In genomic region chr1:201883266-201883665, GRCh38 we compare ENCODE assay signal across 15 cellular contexts. TPM values are rescaled to one million over a fixed set of nuclear protein-coding genes. Genes with fewer than 3 reads are reported as not detected.
DNase-seq lines count a peak whose midpoint lies in the region; ATAC-seq, FAIRE-seq and TF ChIP-seq lines count a peak whose summit lies in the region.
"Had no signal": no experiment of that assay in that cellular context is flagged by ENCODE, and none has a peak within 500 bp of the region (broad histone marks: within the 10 kb centered on the region; RNA-seq: fewer than 3 reads in every experiment).

No MANE protein-coding gene starts in this region.

- H3K9me3 ChIP-seq in HepG2 (ENCODE audit: low read length) (no peaks in the 10 kb centered on the region), right lobe of liver (no peaks in the 10 kb centered on the region), WERI-Rb-1 (ENCODE audit: severe bottlenecking) (no peaks in the 10 kb centered on the region), keratinocyte (ENCODE audit: control insufficient read depth, low read depth, low read length) (no peaks in the 10 kb centered on the region)
- H3K9me3 ChIP-seq: thyroid gland had no signal

- H3K9me1 ChIP-seq in keratinocyte (ENCODE audit: control insufficient read depth, extremely low read depth, insufficient read depth, low read length), result peaks cover 5% of the 10 kb centered on the region

- no peaks in the 10 kb centered on the region for H3K79me2 ChIP-seq in HepG2 (ENCODE audit: insufficient read depth, low read length)
- H3K79me2 ChIP-seq in keratinocyte (ENCODE audit: control insufficient read depth, insufficient read depth, low read length), result no peaks in the 10 kb centered on the region

- H3K4me1 ChIP-seq in HepG2 (ENCODE audit: insufficient read depth, low read length) (peaks cover 16% of the 10 kb centered on the region), right lobe of liver (peaks cover 0 to 19% (median 0%) of the 10 kb centered on the region in 4 donors), keratinocyte (ENCODE audit: control insufficient read depth, extremely low read depth, insufficient read depth, low read length) (peaks cover 34% of the 10 kb centered on the region)

- H2AFZ ChIP-seq in HepG2 (ENCODE audit: low read length) (no peak overlapping the region), keratinocyte (ENCODE audit: control insufficient read depth, low read length) (no peak overlapping the region)

- no peak overlapping the region for H3K4me2 ChIP-seq in HepG2 (ENCODE audit: low read depth, low read length)
- H3K4me2 ChIP-seq in keratinocyte (ENCODE audit: control insufficient read depth, extremely low read depth, insufficient read depth, low read depth, low read length), result peak overlapping the region; percentile 75

- no peak for FAIRE-seq in HepG2 (lab: Jason Lieb, UNC)
- FAIRE-seq in keratinocyte (lab: Jason Lieb, UNC), result no peak

- H3K27me3 ChIP-seq in HepG2 (ENCODE audit: control insufficient read depth in 1 of 2, insufficient read depth in 2 of 2, low read length in 2 of 2) (peaks cover 1 to 14% of the 10 kb centered on the region in 2 experiments; a peak in 3 of 5 replicates), right lobe of liver (no peaks in the 10 kb centered on the region), WERI-Rb-1 (ENCODE audit: insufficient read depth, low read depth, severe bottlenecking) (no peaks in the 10 kb centered on the region), keratinocyte (ENCODE audit: control insufficient read depth, extremely low read depth, insufficient read depth, low read length) (peaks cover 9% of the 10 kb centered on the region)
- H3K27me3 ChIP-seq: thyroid gland had no signal

- 59% methylated on average over 3 of the region's 3 CpGs for WGBS in HepG2 (ENCODE audit: low lambda C conversion rate)
- WGBS in right lobe of liver (ENCODE audit: insufficient coverage, low coverage, low lambda C conversion rate, missing lambda C conversion rate), result 73% methylated on average over 2 of the region's 3 CpGs

- no peak for TF ChIP-seq POLR2A in HepG2 (IDR thresholded peaks at IDR 0.05; ENCODE audit: insufficient read depth in 1 of 2, low read depth in 2 of 2, low read length in 2 of 2)
- TF ChIP-seq POLR2A in right lobe of liver (IDR thresholded peaks at IDR 0.05), result no peak

- in situ Hi-C loops in HepG2 (cut with HindIII; ENCODE audit: extremely low pct_ligation_motif_present, low pct_unique_long_range_greater_than_20kb), result no loop called here

- H3K27ac ChIP-seq in HepG2 (ENCODE audit: extremely low read length, insufficient read depth, low read length) (no peak overlapping the region), right lobe of liver (no peak overlapping the region), WERI-Rb-1 (peak overlapping the region; percentile 39), keratinocyte (ENCODE audit: control insufficient read depth, insufficient read depth, low read length) (peak overlapping the region; percentile 81)
- H3K27ac ChIP-seq: thyroid gland had no signal

- H3K9ac ChIP-seq in HepG2 (ENCODE audit: insufficient read depth, low read depth, low read length), result no peak overlapping the region
- H3K9ac ChIP-seq in keratinocyte (ENCODE audit: control insufficient read depth, extremely low read depth, insufficient read depth, low read length), result peak overlapping the region; percentile 63

- H3K4me3 ChIP-seq in HepG2 (replicated peaks in 1 of 3; ENCODE audit: insufficient read depth in 1 of 3, low read depth in 2 of 3, low read length in 3 of 3) (no peak overlapping the region), right lobe of liver (no peak overlapping the region), WERI-Rb-1 (ENCODE audit: low read depth, low read length) (no peak overlapping the region), keratinocyte (ENCODE audit: control insufficient read depth in 2 of 3, extremely low read depth in 1 of 3, insufficient read depth in 2 of 3, low read depth in 1 of 3, low read length in 3 of 3) (no peak overlapping the region), foreskin fibroblast (ENCODE audit: low read depth in 1 of 2, low read length in 2 of 2) (no peak overlapping the region)
- H3K4me3 ChIP-seq: thyroid gland had no signal

- CTCF ChIA-PET in HepG2 (lab: Yijun Ruan, JAX; ENCODE audit: low intra/inter-chr PET ratio, low total read pairs), result no interaction called here

- TF ChIP-seq CTCF in HepG2 (CRISPR knock-in tag; IDR thresholded peaks at IDR 0.05) (no peak), right lobe of liver (IDR thresholded peaks at IDR 0.05) (no peak), WERI-Rb-1 (IDR thresholded peaks at IDR 0.05; ENCODE audit: low read depth, low read length) (no peak), keratinocyte (optimal IDR thresholded peaks at IDR 0.05 in 1 of 3, IDR thresholded peaks at IDR 0.05 in 1 of 3, conservative IDR thresholded peaks at IDR 0.05 in 1 of 3; ENCODE audit: extremely low read depth in 1 of 3, insufficient read depth in 2 of 3, low read length in 3 of 3) (no peak), foreskin fibroblast (IDR thresholded peaks at IDR 0.05; ENCODE audit: low read depth, low read length) (no peak)

- TF ChIP-seq EP300 in HepG2 (IDR thresholded peaks at IDR 0.05; ENCODE audit: low read depth in 2 of 2, low read length in 2 of 2), result no peak
- no peak for TF ChIP-seq EP300 in HepG2 (CRISPR knock-in tag; IDR thresholded peaks at IDR 0.05; ENCODE audit: borderline replicate concordance)

- POLR2A ChIA-PET in HepG2 (lab: Yijun Ruan, JAX), result no interaction called here

- TF ChIP-seq RAD21 in HepG2 (CRISPR knock-in tag; IDR thresholded peaks at IDR 0.05), result no peak

- dilution Hi-C loops in keratinocyte (cut with MboI; ENCODE audit: extremely low pct_ligation_motif_present, low sequenced_read_pairs), result no loop called here

- DNase-seq in HepG2 (ENCODE audit: low spot score), result no peak
- no peak for DNase-seq in right lobe of liver
- DNase-seq in WERI-Rb-1, result no peak
- DNase-seq in keratinocyte (ENCODE audit: low read depth, low spot score), result no peak
- DNase-seq in stimulated activated CD4-positive, alpha-beta T cell treated with anti-CD3 and anti-CD28 coated beads, Interleukin-4, amount 100 ng/mL, for 1 hour, result no peak
- no peak for DNase-seq in foreskin fibroblast
- no peak for DNase-seq in NAMALWA (ENCODE audit: low spot score)
- DNase-seq: activated CD4-positive, alpha-beta T cell treated with anti-CD3 and anti-CD28 coated beads, Interleukin-2, amount 10 ng/mL, durations not matched to agents 7 days and 5 days; activated T-cell treated with anti-CD3 and anti-CD28 coated beads, Interleukin-2, amount 50 U/mL, for 72 hours; glutamatergic neuron; GOT3; NCI-H748 treated with DMSO at 0.1 percent for 48 hours; SHP77 treated with DMSO at 0.1 percent for 48 hours; thyroid gland had no signal

- peak; percentile 11 for ATAC-seq in HepG2
- no peak for ATAC-seq in right lobe of liver
- ATAC-seq in GM21825 (IDR thresholded peaks at IDR 0.05; ENCODE audit: unreplicated experiment), result no peak

- H4K20me1 ChIP-seq in HepG2 (ENCODE audit: insufficient read depth, low read length) (no peaks in the 10 kb centered on the region; the same call in 1 of the 2 replicates), keratinocyte (ENCODE audit: control insufficient read depth, extremely low read depth, insufficient read depth, low read length) (no peaks in the 10 kb centered on the region)

- no TSS peak for BruUV-seq in HepG2 (replicated peaks; lab: Mats Ljungman, UMichigan)

- H3K36me3 ChIP-seq in HepG2 (replicated peaks in 1 of 2; ENCODE audit: control insufficient read depth in 1 of 2, insufficient read depth in 2 of 2, low read length in 2 of 2) (no peaks in the 10 kb centered on the region), right lobe of liver (no peaks in the 10 kb centered on the region), WERI-Rb-1 (peaks cover 33% of the 10 kb centered on the region), keratinocyte (ENCODE audit: control insufficient read depth in 2 of 2, extremely low read depth in 1 of 2, insufficient read depth in 2 of 2, low read length in 2 of 2) (no peaks in the 10 kb centered on the region)
- H3K36me3 ChIP-seq: thyroid gland had no signal

- intact Hi-C loops in HepG2 (cut with micrococcal nuclease; ENCODE audit: unreplicated experiment) (no loop called here), right lobe of liver (cut with DNase I) (loop anchor here in 1 of 2 donors (10.0 kb wide), 1 partner anchor 242 kb away; the partner anchor contains the start of gene GPR37L1)

RNA-seq across cellular contexts. Expression of gene SHISA4, which starts 5.4 kb away (rescaled TPM):
- total RNA-seq in HepG2 (2016; rRNA removed; fragmentation: Illumina TruSeq; extraction: Trizol) (0.24 and 0.51 TPM in 2 replicates), right lobe of liver (1 to 10 TPM; 2.5 to 8.1 (median 4.8) TPM)
- total RNA-seq in HepG2 (2016; cell fraction: cytosol; rRNA removed; fragmentation: Illumina TruSeq; extraction: Trizol; ENCODE audit: low read depth), result 0.97 and 1.8 TPM in 2 replicates
- total RNA-seq in HepG2 (2016; cell fraction: insoluble cytoplasmic fraction; rRNA removed; fragmentation: Illumina TruSeq; extraction: Trizol), result 0.21 and 0.45 TPM in 2 replicates
- total RNA-seq in HepG2 (2016; cell fraction: membrane; rRNA removed; fragmentation: Illumina TruSeq; extraction: Trizol), result 0.86 and 1.4 TPM in 2 replicates
- 0.44 and 0.47 TPM in 2 replicates for total RNA-seq in HepG2 (2016; cell fraction: nucleus; rRNA removed; fragmentation: Illumina TruSeq; extraction: Trizol)
- polyA plus RNA-seq in HepG2 (2011; rRNA removed) (1.0 and 1.1 TPM in 2 replicates), keratinocyte (2.2 to 5.8 TPM (median 4.0 TPM) in 3 replicates)
- 0.59 and 1.4 TPM in 2 replicates for polyA plus RNA-seq in HepG2 (2011; cell fraction: cytosol; rRNA removed)
- 0.83 and 1.5 TPM in 2 replicates for polyA plus RNA-seq in HepG2 (2011; cell fraction: nucleus; rRNA removed)
- polyA plus RNA-seq in HepG2 (2012), result 0.17 TPM in 1 of 2 replicates, not detected in the other
- polyA plus RNA-seq in HepG2 (2016; cell fraction: cytosol; fragmentation: Illumina TruSeq; extraction: Trizol; ENCODE audit: low read depth), result 2.6 and 3.1 TPM in 2 replicates
- 0.36 and 0.81 TPM in 2 replicates for polyA plus RNA-seq in HepG2 (2016; cell fraction: insoluble cytoplasmic fraction; fragmentation: Illumina TruSeq; extraction: Trizol; ENCODE audit: low read depth)
- 2.1 and 2.2 TPM in 2 replicates for polyA plus RNA-seq in HepG2 (2016; cell fraction: membrane; fragmentation: Illumina TruSeq; extraction: Trizol; ENCODE audit: low read depth)
- 0.72 and 1.3 TPM in 2 replicates for polyA plus RNA-seq in HepG2 (2016; cell fraction: nucleus; fragmentation: Illumina TruSeq; extraction: Trizol; ENCODE audit: insufficient read depth, low read depth)
- polyA minus RNA-seq in HepG2 (2011; rRNA and poly(A)+ RNA removed; ENCODE audit: low replicate concordance), result 1.0 and 5.4 TPM in 2 replicates
- polyA minus RNA-seq in HepG2 (2011; cell fraction: cytosol; rRNA and poly(A)+ RNA removed), result not detected in 2 replicates
- polyA minus RNA-seq in HepG2 (2011; cell fraction: nucleus; rRNA and poly(A)+ RNA removed), result not detected in 2 replicates
- polyA plus RNA-seq in keratinocyte (2011; ENCODE audit: low read depth), result 0.46 TPM
- 3.6 and 6.3 TPM in 2 replicates for polyA plus RNA-seq in keratinocyte (2011; cell fraction: cytosol; rRNA removed)
- polyA plus RNA-seq in keratinocyte (2011; cell fraction: nucleus; rRNA removed), result 2.3 and 3.2 TPM in 2 replicates
- 3.3 and 4.0 TPM in 2 replicates for polyA plus RNA-seq in keratinocyte (2012; ENCODE audit: low replicate concordance)
- polyA minus RNA-seq in keratinocyte, result 1.9 to 7.4 TPM (median 6.7 TPM) in 3 replicates
- 4.0 TPM for polyA minus RNA-seq in keratinocyte (2011; cell fraction: cytosol; rRNA and poly(A)+ RNA removed)
- 0.93 and 2.1 TPM in 2 replicates for polyA minus RNA-seq in keratinocyte (2011; cell fraction: nucleus; rRNA and poly(A)+ RNA removed)

RNA-seq across cellular contexts. Expression of gene IPO9, which starts 54.3 kb away (rescaled TPM):
- total RNA-seq in HepG2 (2016; rRNA removed; fragmentation: Illumina TruSeq; extraction: Trizol) (34.8 and 54.2 TPM in 2 replicates), right lobe of liver (10 to 100 TPM; 10.3 to 21.7 (median 19.1) TPM)
- 2.7 and 3.0 TPM in 2 replicates for total RNA-seq in HepG2 (2016; cell fraction: cytosol; rRNA removed; fragmentation: Illumina TruSeq; extraction: Trizol; ENCODE audit: low read depth)
- total RNA-seq in HepG2 (2016; cell fraction: insoluble cytoplasmic fraction; rRNA removed; fragmentation: Illumina TruSeq; extraction: Trizol), result 33.2 and 45.5 TPM in 2 replicates
- total RNA-seq in HepG2 (2016; cell fraction: membrane; rRNA removed; fragmentation: Illumina TruSeq; extraction: Trizol), result 17.5 and 18.0 TPM in 2 replicates
- total RNA-seq in HepG2 (2016; cell fraction: nucleus; rRNA removed; fragmentation: Illumina TruSeq; extraction: Trizol), result 36.0 and 37.9 TPM in 2 replicates
- polyA plus RNA-seq in HepG2 (2011; rRNA removed) (24.6 and 31.0 TPM in 2 replicates), keratinocyte (32.5 to 38.9 TPM (median 35.8 TPM) in 3 replicates)
- polyA plus RNA-seq in HepG2 (2011; cell fraction: cytosol; rRNA removed), result 13.7 and 14.3 TPM in 2 replicates
- 28.0 and 34.2 TPM in 2 replicates for polyA plus RNA-seq in HepG2 (2011; cell fraction: nucleus; rRNA removed)
- polyA plus RNA-seq in HepG2 (2012), result 19.5 and 22.2 TPM in 2 replicates
- polyA plus RNA-seq in HepG2 (2016; cell fraction: cytosol; fragmentation: Illumina TruSeq; extraction: Trizol; ENCODE audit: low read depth), result 4.2 and 6.1 TPM in 2 replicates
- 61.7 and 63.3 TPM in 2 replicates for polyA plus RNA-seq in HepG2 (2016; cell fraction: insoluble cytoplasmic fraction; fragmentation: Illumina TruSeq; extraction: Trizol; ENCODE audit: low read depth)
- 15.5 and 18.5 TPM in 2 replicates for polyA plus RNA-seq in HepG2 (2016; cell fraction: membrane; fragmentation: Illumina TruSeq; extraction: Trizol; ENCODE audit: low read depth)
- polyA plus RNA-seq in HepG2 (2016; cell fraction: nucleus; fragmentation: Illumina TruSeq; extraction: Trizol; ENCODE audit: insufficient read depth, low read depth), result 63.6 and 67.7 TPM in 2 replicates
- polyA minus RNA-seq in HepG2 (2011; rRNA and poly(A)+ RNA removed; ENCODE audit: low replicate concordance), result 39.2 and 117 TPM in 2 replicates
- 19.0 and 19.9 TPM in 2 replicates for polyA minus RNA-seq in HepG2 (2011; cell fraction: cytosol; rRNA and poly(A)+ RNA removed)
- polyA minus RNA-seq in HepG2 (2011; cell fraction: nucleus; rRNA and poly(A)+ RNA removed), result 25.9 and 27.0 TPM in 2 replicates
- 6.8 TPM for polyA plus RNA-seq in keratinocyte (2011; ENCODE audit: low read depth)
- polyA plus RNA-seq in keratinocyte (2011; cell fraction: cytosol; rRNA removed), result 20.0 and 29.8 TPM in 2 replicates
- polyA plus RNA-seq in keratinocyte (2011; cell fraction: nucleus; rRNA removed), result 47.8 and 64.0 TPM in 2 replicates
- polyA plus RNA-seq in keratinocyte (2012; ENCODE audit: low replicate concordance), result 14.2 and 31.1 TPM in 2 replicates
- 36.4 to 50.5 TPM (median 41.4 TPM) in 3 replicates for polyA minus RNA-seq in keratinocyte
- polyA minus RNA-seq in keratinocyte (2011; cell fraction: cytosol; rRNA and poly(A)+ RNA removed), result 23.4 TPM
- polyA minus RNA-seq in keratinocyte (2011; cell fraction: nucleus; rRNA and poly(A)+ RNA removed), result 21.1 and 42.0 TPM in 2 replicates

Comparison
In these comparisons a context has a peak if more than half of its experiments do, and no peak if none do; other contexts are left out.
1. H3K27ac ChIP-seq: peak in WERI-Rb-1 (single experiment) and keratinocyte (single experiment); none in HepG2 (single experiment) and right lobe of liver (0 of 3).